8 cellular contexts compared by ENCODE assay signal in genomic region chr2:64488050-64488974, GRCh38. TPM values are rescaled to one million over a fixed set of nuclear protein-coding genes. Genes with fewer than 3 reads are reported as not detected.
DNase-seq lines count a peak whose midpoint lies in the region; ATAC-seq lines count a peak whose summit lies in the region.

No MANE protein-coding gene starts in this region.

- DNase-seq in COLO668 (lab: John Stamatoyannopoulos, UW; ENCODE audit: unreplicated experiment) = peak; percentile 68
- peak; percentile 61 to 73 for DNase-seq in NCI-H187 (lab: John Stamatoyannopoulos, UW)
- peak; percentile 61 for DNase-seq in activated CD4-positive, CD25-positive, alpha-beta regulatory T cell treated with anti-CD3 and anti-CD28 coated beads, Interleukin-2, amount 50 U/mL, for 16 hours (ENCODE audit: low read depth, low spot score)
- DNase-seq in caudate nucleus (lab: John Stamatoyannopoulos, UW) = peak in 38 of 61 donors; percentile 2 to 46 (median 20)
- DNase-seq in left lobe of liver (ENCODE audit: low spot score) = peak; percentile 66
- DNase-seq in stimulated activated CD4-positive, alpha-beta T cell treated with anti-CD3 and anti-CD28 coated beads, Interleukin-4, amount 100 ng/mL, for 24 hours = peak; percentile 83

- ATAC-seq in GM21515 (IDR thresholded peaks at IDR 0.05; ENCODE audit: unreplicated experiment) (peak; percentile 62), left lobe of liver (peak; percentile 96), GM21381 (IDR thresholded peaks at IDR 0.05; ENCODE audit: unreplicated experiment) (no peak)

- no peak overlapping the region for H3K27ac ChIP-seq in caudate nucleus (ENCODE audit: low read depth, low read length)

RNA-seq across cellular contexts. Expression of gene LGALSL, which starts 34.4 kb away (rescaled TPM):
- total RNA-seq in left lobe of liver = 5.5 TPM

RNA-seq across cellular contexts. Expression of gene AFTPH, which starts 35.8 kb away (rescaled TPM):
- total RNA-seq in left lobe of liver = 15.2 TPM

Comparison
In these comparisons a context has a peak if more than half of its experiments do, and no peak if none do; other contexts are left out.
1. DNase-seq: peak in every context shown above with its lines; median percentile 83 in stimulated activated CD4-positive, alpha-beta T cell treated with anti-CD3 and anti-CD28 coated beads, Interleukin-4, amount 100 ng/mL, for 24 hours; 68 in COLO668; 67 in NCI-H187; 66 in left lobe of liver; 61 in activated CD4-positive, CD25-positive, alpha-beta regulatory T cell treated with anti-CD3 and anti-CD28 coated beads, Interleukin-2, amount 50 U/mL, for 16 hours; 20 in caudate nucleus.